Comparison of ENCODE assay signal across 1 cellular context in the genomic region with DNA sequence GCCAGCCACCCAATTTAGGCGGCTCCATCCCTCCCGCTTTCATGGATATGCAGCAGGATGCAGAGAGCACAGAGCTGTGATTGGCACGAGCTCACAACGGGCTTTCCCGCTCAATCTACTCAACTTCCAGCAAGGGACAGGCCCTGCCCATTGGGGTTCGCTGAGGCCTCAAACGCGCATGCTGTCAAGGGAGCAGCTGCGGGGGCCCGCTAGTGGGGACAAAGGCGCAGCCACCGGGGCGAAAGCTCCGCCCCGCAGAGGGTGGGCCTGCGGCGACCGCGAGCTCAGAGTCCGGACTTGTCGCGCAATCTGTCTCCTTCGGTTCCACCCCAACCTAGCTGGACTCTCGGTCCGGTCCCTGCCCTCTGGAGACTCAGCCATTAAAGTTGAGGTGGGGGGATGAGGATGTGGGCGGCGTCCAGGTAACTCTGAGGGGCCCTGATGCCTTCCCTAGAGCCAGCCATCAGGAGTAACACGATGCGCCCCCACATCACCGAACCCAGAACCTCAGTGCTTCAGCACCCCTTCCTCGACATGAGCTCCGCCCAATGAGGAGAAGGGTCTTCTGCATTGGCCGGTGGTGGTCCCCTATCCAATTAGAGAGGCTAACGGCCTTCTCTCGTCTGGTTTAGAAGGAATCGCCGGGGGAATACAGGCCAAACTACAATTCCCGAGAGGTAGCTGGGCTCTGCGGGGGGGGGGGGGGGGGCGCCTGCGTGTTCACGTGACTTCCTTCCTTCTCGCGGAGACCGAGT.
TF ChIP-seq lines count a peak whose summit lies in the region.

No MANE protein-coding gene starts in this region.

TF ChIP-seq in HEK293, 187 proteins besides CTCF, POLR2A, EP300 and RAD21 (continued from another document):
- TF ChIP-seq KLF8 (tag by site-specific recombination; IDR thresholded peaks at IDR 0.05) (0 out of 2 replicates have a peak, but pooled peaks have one; percentile 55), SP7 (tag by site-specific recombination; IDR thresholded peaks at IDR 0.05) (peak; percentile 42; the same call in 1 of the 2 replicates), ZNF248 (tag by site-specific recombination; IDR thresholded peaks at IDR 0.05) (no peak), ZBTB17 (tag by site-specific recombination; IDR thresholded peaks at IDR 0.05) (peak; percentile 93), REPIN1 (tag by site-specific recombination; IDR thresholded peaks at IDR 0.05; ENCODE audit: low read depth) (no peak), ZNF10 (tag by site-specific recombination; IDR thresholded peaks at IDR 0.05) (no peak), ZNF423 (tag by site-specific recombination; IDR thresholded peaks at IDR 0.05) (no peak), KLF1 (tag by site-specific recombination; IDR thresholded peaks at IDR 0.05) (peak; percentile 56; the same call in 1 of the 2 replicates), ZNF501 (tag by site-specific recombination; IDR thresholded peaks at IDR 0.05) (no peak), GLIS2 (tag by site-specific recombination; IDR thresholded peaks at IDR 0.05) (peak; percentile 95), ZNF157 (tag by site-specific recombination; IDR thresholded peaks at IDR 0.05) (no peak), ZNF768 (tag by site-specific recombination; IDR thresholded peaks at IDR 0.05) (no peak), ZNF843 (tag by site-specific recombination; IDR thresholded peaks at IDR 0.05) (peak; percentile 33; the same call in 1 of the 2 replicates), ZNF133 (tag by site-specific recombination; IDR thresholded peaks at IDR 0.05) (no peak), GLI4 (tag by site-specific recombination; IDR thresholded peaks at IDR 0.05) (no peak), PRDM1 (tag by site-specific recombination; IDR thresholded peaks at IDR 0.05) (no peak), KLF9 (tag by site-specific recombination; IDR thresholded peaks at IDR 0.05; ENCODE audit: low read depth) (no peak; the same call in 1 of the 2 replicates), OSR2 (tag by site-specific recombination; IDR thresholded peaks at IDR 0.05) (0 out of 2 replicates have a peak, but pooled peaks have one; percentile 38), ZNF701 (tag by site-specific recombination; IDR thresholded peaks at IDR 0.05) (no peak), KLF16 (tag by site-specific recombination; IDR thresholded peaks at IDR 0.05) (peak; percentile 68), ZSCAN30 (tag by site-specific recombination; IDR thresholded peaks at IDR 0.05) (peak; percentile 39; the same call in 1 of the 2 replicates), ZNF558 (tag by site-specific recombination; IDR thresholded peaks at IDR 0.05) (no peak), ZFP69B (tag by site-specific recombination; IDR thresholded peaks at IDR 0.05) (0 out of 2 replicates have a peak, but pooled peaks have one; percentile 44), ZNF19 (tag by site-specific recombination; IDR thresholded peaks at IDR 0.05; ENCODE audit: low read depth) (no peak), ZNF529 (tag by site-specific recombination; IDR thresholded peaks at IDR 0.05; ENCODE audit: insufficient replicate concordance) (no peak), ZNF324 (tag by site-specific recombination; IDR thresholded peaks at IDR 0.05) (peak; percentile 45; the same call in 1 of the 2 replicates), TRIM28 (IDR thresholded peaks at IDR 0.05; ENCODE audit: borderline replicate concordance, low read length) (no peak), ZNF391 (tag by site-specific recombination; IDR thresholded peaks at IDR 0.05; ENCODE audit: borderline replicate concordance, low read depth) (no peak), ZNF548 (tag by site-specific recombination; IDR thresholded peaks at IDR 0.05) (no peak), FEZF1 (tag by site-specific recombination; IDR thresholded peaks at IDR 0.05) (0 out of 2 replicates have a peak, but pooled peaks have one; percentile 29), ZFP3 (tag by site-specific recombination; IDR thresholded peaks at IDR 0.05; ENCODE audit: low read depth) (no peak), ZNF585B (tag by site-specific recombination; IDR thresholded peaks at IDR 0.05) (no peak), ZNF670 (tag by site-specific recombination; IDR thresholded peaks at IDR 0.05; ENCODE audit: low read depth) (no peak), ZNF146 (tag by site-specific recombination; IDR thresholded peaks at IDR 0.05) (no peak)
- TF ChIP-seq, protein P1, sequence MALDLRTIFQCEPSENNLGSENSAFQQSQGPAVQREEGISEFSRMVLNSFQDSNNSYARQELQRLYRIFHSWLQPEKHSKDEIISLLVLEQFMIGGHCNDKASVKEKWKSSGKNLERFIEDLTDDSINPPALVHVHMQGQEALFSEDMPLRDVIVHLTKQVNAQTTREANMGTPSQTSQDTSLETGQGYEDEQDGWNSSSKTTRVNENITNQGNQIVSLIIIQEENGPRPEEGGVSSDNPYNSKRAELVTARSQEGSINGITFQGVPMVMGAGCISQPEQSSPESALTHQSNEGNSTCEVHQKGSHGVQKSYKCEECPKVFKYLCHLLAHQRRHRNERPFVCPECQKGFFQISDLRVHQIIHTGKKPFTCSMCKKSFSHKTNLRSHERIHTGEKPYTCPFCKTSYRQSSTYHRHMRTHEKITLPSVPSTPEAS (tag by site-specific recombination; IDR thresholded peaks at IDR 0.05) = no peak
- TF ChIP-seq, protein P2, sequence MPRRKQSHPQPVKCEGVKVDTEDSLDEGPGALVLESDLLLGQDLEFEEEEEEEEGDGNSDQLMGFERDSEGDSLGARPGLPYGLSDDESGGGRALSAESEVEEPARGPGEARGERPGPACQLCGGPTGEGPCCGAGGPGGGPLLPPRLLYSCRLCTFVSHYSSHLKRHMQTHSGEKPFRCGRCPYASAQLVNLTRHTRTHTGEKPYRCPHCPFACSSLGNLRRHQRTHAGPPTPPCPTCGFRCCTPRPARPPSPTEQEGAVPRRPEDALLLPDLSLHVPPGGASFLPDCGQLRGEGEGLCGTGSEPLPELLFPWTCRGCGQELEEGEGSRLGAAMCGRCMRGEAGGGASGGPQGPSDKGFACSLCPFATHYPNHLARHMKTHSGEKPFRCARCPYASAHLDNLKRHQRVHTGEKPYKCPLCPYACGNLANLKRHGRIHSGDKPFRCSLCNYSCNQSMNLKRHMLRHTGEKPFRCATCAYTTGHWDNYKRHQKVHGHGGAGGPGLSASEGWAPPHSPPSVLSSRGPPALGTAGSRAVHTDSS (tag by site-specific recombination; IDR thresholded peaks at IDR 0.05) = no peak; the same call in 1 of the 2 replicates
- TF ChIP-seq, protein P3, sequence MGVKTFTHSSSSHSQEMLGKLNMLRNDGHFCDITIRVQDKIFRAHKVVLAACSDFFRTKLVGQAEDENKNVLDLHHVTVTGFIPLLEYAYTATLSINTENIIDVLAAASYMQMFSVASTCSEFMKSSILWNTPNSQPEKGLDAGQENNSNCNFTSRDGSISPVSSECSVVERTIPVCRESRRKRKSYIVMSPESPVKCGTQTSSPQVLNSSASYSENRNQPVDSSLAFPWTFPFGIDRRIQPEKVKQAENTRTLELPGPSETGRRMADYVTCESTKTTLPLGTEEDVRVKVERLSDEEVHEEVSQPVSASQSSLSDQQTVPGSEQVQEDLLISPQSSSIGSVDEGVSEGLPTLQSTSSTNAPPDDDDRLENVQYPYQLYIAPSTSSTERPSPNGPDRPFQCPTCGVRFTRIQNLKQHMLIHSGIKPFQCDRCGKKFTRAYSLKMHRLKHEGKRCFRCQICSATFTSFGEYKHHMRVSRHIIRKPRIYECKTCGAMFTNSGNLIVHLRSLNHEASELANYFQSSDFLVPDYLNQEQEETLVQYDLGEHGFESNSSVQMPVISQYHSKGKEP (tag by site-specific recombination; IDR thresholded peaks at IDR 0.05) = peak; percentile 73
- TF ChIP-seq, protein P4, sequence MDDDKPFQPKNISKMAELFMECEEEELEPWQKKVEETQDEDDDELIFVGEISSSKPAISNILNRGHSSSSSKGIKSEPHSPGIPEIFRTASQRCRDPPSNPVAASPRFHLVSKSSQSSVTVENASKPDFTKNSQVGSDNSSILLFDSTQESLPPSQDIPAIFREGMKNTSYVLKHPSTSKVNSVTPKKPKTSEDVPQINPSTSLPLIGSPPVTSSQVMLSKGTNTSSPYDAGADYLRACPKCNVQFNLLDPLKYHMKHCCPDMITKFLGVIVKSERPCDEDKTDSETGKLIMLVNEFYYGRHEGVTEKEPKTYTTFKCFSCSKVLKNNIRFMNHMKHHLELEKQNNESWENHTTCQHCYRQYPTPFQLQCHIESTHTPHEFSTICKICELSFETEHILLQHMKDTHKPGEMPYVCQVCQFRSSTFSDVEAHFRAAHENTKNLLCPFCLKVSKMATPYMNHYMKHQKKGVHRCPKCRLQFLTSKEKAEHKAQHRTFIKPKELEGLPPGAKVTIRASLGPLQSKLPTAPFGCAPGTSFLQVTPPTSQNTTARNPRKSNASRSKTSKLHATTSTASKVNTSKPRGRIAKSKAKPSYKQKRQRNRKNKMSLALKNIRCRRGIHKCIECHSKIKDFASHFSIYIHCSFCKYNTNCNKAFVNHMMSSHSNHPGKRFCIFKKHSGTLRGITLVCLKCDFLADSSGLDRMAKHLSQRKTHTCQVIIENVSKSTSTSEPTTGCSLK (tag by site-specific recombination; IDR thresholded peaks at IDR 0.05) = no peak
- TF ChIP-seq, protein P5, sequence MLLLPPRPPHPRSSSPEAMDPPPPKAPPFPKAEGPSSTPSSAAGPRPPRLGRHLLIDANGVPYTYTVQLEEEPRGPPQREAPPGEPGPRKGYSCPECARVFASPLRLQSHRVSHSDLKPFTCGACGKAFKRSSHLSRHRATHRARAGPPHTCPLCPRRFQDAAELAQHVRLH (tag by site-specific recombination; IDR thresholded peaks at IDR 0.05) = no peak
- TF ChIP-seq, protein P6, sequence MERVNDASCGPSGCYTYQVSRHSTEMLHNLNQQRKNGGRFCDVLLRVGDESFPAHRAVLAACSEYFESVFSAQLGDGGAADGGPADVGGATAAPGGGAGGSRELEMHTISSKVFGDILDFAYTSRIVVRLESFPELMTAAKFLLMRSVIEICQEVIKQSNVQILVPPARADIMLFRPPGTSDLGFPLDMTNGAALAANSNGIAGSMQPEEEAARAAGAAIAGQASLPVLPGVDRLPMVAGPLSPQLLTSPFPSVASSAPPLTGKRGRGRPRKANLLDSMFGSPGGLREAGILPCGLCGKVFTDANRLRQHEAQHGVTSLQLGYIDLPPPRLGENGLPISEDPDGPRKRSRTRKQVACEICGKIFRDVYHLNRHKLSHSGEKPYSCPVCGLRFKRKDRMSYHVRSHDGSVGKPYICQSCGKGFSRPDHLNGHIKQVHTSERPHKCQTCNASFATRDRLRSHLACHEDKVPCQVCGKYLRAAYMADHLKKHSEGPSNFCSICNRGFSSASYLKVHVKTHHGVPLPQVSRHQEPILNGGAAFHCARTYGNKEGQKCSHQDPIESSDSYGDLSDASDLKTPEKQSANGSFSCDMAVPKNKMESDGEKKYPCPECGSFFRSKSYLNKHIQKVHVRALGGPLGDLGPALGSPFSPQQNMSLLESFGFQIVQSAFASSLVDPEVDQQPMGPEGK (tag by site-specific recombination; IDR thresholded peaks at IDR 0.05) = peak; percentile 91
TF ChIP-seq in HEK293: peak in this region for 43.
